Comparison of ENCODE assay signal across 8 cellular contexts in genomic region chr16:15650698-15651161, GRCh38. TPM values are rescaled to one million over a fixed set of nuclear protein-coding genes. Genes with fewer than 3 reads are reported as not detected.
A peak's percentile ranks its signal among the peaks of the same experiment; 100 is the strongest.
DNase-seq lines count a peak whose midpoint lies in the region; FAIRE-seq and TF ChIP-seq lines count a peak whose summit lies in the region.

No MANE protein-coding gene starts in this region.

- FAIRE-seq in kidney (lab: Jason Lieb, UNC): no peak

- TF ChIP-seq CTCF in breast epithelium (IDR thresholded peaks at IDR 0.05): no peak
- TF ChIP-seq CTCF in kidney (IDR thresholded peaks at IDR 0.05; ENCODE audit: borderline replicate concordance, extremely low read depth, insufficient read depth): no peak

- DNase-seq in HEK293T (ENCODE audit: extremely low spot score) (peak; percentile 19), SJCRH30 (peak; percentile 53 to 58), breast epithelium (ENCODE audit: low spot score in 2 of 2) (no peak), kidney (peak; percentile 75), epidermal melanocyte (ENCODE audit: insufficient read length, low spot score) (no peak), mesenteric fat pad (ENCODE audit: low spot score) (no peak)
- peak in 2 of 3 experiments; percentile 22 to 40 for DNase-seq in stimulated activated CD4-positive, alpha-beta T cell treated with anti-CD3 and anti-CD28 coated beads, TNF-alpha, amount 100 ng/mL, for 24 hours (ENCODE audit: low read depth in 3 of 3)

- no peaks in the 10 kb centered on the region for H3K9me3 ChIP-seq in SJCRH30 (replicated peaks)
- no peaks in the 10 kb centered on the region for H3K9me3 ChIP-seq in breast epithelium
- H3K9me3 ChIP-seq in kidney (ENCODE audit: control insufficient read depth in 1 of 2, low read length in 2 of 2): no peaks in the 10 kb centered on the region

- TF ChIP-seq POLR2A in breast epithelium (IDR thresholded peaks at IDR 0.05): no peak

- peak overlapping the region; percentile 58 to 94 for H3K9ac ChIP-seq in kidney (ENCODE audit: low read length in 2 of 2)

- H3K4me3 ChIP-seq in GM08714 (ENCODE audit: low read length) (peak overlapping the region; percentile 83), SJCRH30 (peak overlapping the region; percentile 73), breast epithelium (peak overlapping the region; percentile 73 to 94 (median 80)), kidney (ENCODE audit: low read length in 2 of 2) (peak overlapping the region; percentile 80 to 87)

- no peaks in the 10 kb centered on the region for H3K27me3 ChIP-seq in SJCRH30
- H3K27me3 ChIP-seq in breast epithelium: no peaks in the 10 kb centered on the region

- H3K36me3 ChIP-seq in SJCRH30 (0 out of 2 replicates have a peak, but pooled peaks cover 2% of the 10 kb centered on the region), breast epithelium (no peaks in the 10 kb centered on the region), kidney (ENCODE audit: control insufficient read depth in 1 of 2, insufficient read depth in 2 of 2, low read length in 2 of 2) (no peaks in the 10 kb centered on the region)

- POLR2A ChIA-PET in HEK293T (lab: Yijun Ruan, JAX): interaction anchor here (0.8 to 1.5 kb wide), 2 partner anchors 9 to 10 kb away, joined by 3 read pairs; no protein-coding TSS in a partner anchor

- CTCF ChIA-PET in HEK293T (lab: Yijun Ruan, JAX): interaction anchor here (0.8 kb wide), 1 partner anchor 32 kb away, joined by 3 read pairs; no protein-coding TSS in a partner anchor

- intact Hi-C loops in breast epithelium (cut with DNase I; ENCODE audit: low total_unique reads): no loop called here
- intact Hi-C loops in kidney (cut with DNase I): no loop called here

- H3K4me1 ChIP-seq in SJCRH30: peaks cover 9% of the 10 kb centered on the region; the same call in 1 of the 2 replicates
- peaks cover 0 to 3% of the 10 kb centered on the region in 2 donors for H3K4me1 ChIP-seq in breast epithelium
- peaks cover 0 to 3% of the 10 kb centered on the region in 2 donors for H3K4me1 ChIP-seq in kidney (ENCODE audit: control insufficient read depth in 1 of 2, insufficient read depth in 1 of 2, low read depth in 1 of 2, low read length in 2 of 2)

- H3K27ac ChIP-seq in SJCRH30: peak overlapping the region; percentile 56
- H3K27ac ChIP-seq in breast epithelium: peak overlapping the region; percentile 92 to 96
- H3K27ac ChIP-seq in kidney (ENCODE audit: low read depth in 2 of 2, low read length in 2 of 2): peak overlapping the region; percentile 32 to 78

TF ChIP-seq in HEK293T, 16 proteins besides CTCF, POLR2A, EP300 and RAD21:
- TF ChIP-seq L3MBTL2 (conservative IDR thresholded peaks at IDR 0.05): 0 out of 2 replicates have a peak, but pooled peaks have one; percentile 29
- no peak for TF ChIP-seq ZNF384 (IDR thresholded peaks at IDR 0.05)
- TF ChIP-seq ELF4 (IDR thresholded peaks at IDR 0.05): no peak
- no peak for TF ChIP-seq LEF1 (IDR thresholded peaks at IDR 0.05; ENCODE audit: borderline replicate concordance)

RNA-seq across cellular contexts. Expression of gene NDE1, which starts 0.7 kb away (rescaled TPM):
- 92.8 and 95.6 TPM in 2 replicates for total RNA-seq in SJCRH30 (2014; rRNA removed; shearing (Covaris generic))
- 10 to 100 TPM; 19.0 to 34.7 (median 34.1) TPM for total RNA-seq in breast epithelium
- total RNA-seq in kidney: 31.7 TPM
- polyA plus RNA-seq in kidney (ENCODE audit: insufficient read depth, low read depth, low replicate concordance): 4.6 TPM
- total RNA-seq in mesenteric fat pad: 26.8 TPM

RNA-seq across cellular contexts. Expression of gene MARF1, which starts 7.8 kb away (rescaled TPM):
- total RNA-seq in SJCRH30 (2014; rRNA removed; shearing (Covaris generic)): 21.5 and 25.2 TPM in 2 replicates
- total RNA-seq in breast epithelium: 10 to 100 TPM; 42.9 to 49.3 (median 47.5) TPM
- total RNA-seq in kidney: 80.7 TPM
- polyA plus RNA-seq in kidney (ENCODE audit: insufficient read depth, low read depth, low replicate concordance): 17.5 TPM
- total RNA-seq in mesenteric fat pad: 51.4 TPM

Comparison
In these comparisons a context has a peak if more than half of its experiments do, and no peak if none do; other contexts are left out.
1. DNase-seq: peak in HEK293T (single experiment), SJCRH30 (2 of 2), kidney (single experiment) and stimulated activated CD4-positive, alpha-beta T cell treated with anti-CD3 and anti-CD28 coated beads, TNF-alpha, amount 100 ng/mL, for 24 hours (2 of 3); none in breast epithelium (0 of 2), epidermal melanocyte (single experiment) and mesenteric fat pad (single experiment).
2. Peak in every context shown above with its lines, with median percentiles within 50 percentile points of each other: H3K4me3 ChIP-seq and H3K27ac ChIP-seq.